ENCODE assay signal across 31 cellular contexts in genomic region chr4:172514011-172514410, GRCh38.
DNase-seq lines count a peak whose midpoint lies in the region; ATAC-seq and TF ChIP-seq lines count a peak whose summit lies in the region.
"Had no signal": no experiment of that assay in that cellular context is flagged by ENCODE, and none has a peak within 500 bp of the region (broad histone marks: within the 10 kb centered on the region; RNA-seq: fewer than 3 reads in every experiment).

No MANE protein-coding gene starts in this region.

- H3F3A ChIP-seq in PC-3 (ENCODE audit: low read length, unreplicated experiment) = no peaks in the 10 kb centered on the region

- no peak overlapping the region for H3K4me2 ChIP-seq in PC-3 (ENCODE audit: low read length)

- intact Hi-C loops in PC-3 (cut with micrococcal nuclease) (no loop called here), left colon (cut with DNase I, micrococcal nuclease) (no loop called here)

- CTCF ChIA-PET in PC-3 (lab: Charles Lee) = no interaction called here

- H3K36me3 Mint-ChIP-seq in activated naive CD8-positive, alpha-beta T cell treated with anti-CD3 and anti-CD28 coated beads, Interleukin-2, amount 50 U/mL, for 24 hours (ENCODE audit: low read depth) = no peaks in the 10 kb centered on the region
- H3K36me3 Mint-ChIP-seq: CD8-positive, alpha-beta T cell; stimulated activated memory B cell treated with anti-CD40 and anti-IgM and Interleukin-4, amounts not matched to agents 10 μg/mL and 1 μg/mL and 100 μg/mL, for 72 hours had no signal

- H3K27me3 Mint-ChIP-seq in activated naive CD8-positive, alpha-beta T cell treated with anti-CD3 and anti-CD28 coated beads, Interleukin-2, amount 50 U/mL, for 24 hours = no peaks in the 10 kb centered on the region
- H3K27me3 Mint-ChIP-seq: activated CD4-positive, alpha-beta T cell treated with anti-CD3 and anti-CD28 coated beads, Interleukin-2, amount 10 ng/mL, durations not matched to agents 7 days and 5 days; stimulated activated memory B cell treated with anti-CD40 and anti-IgM and Interleukin-4, amounts not matched to agents 10 μg/mL and 1 μg/mL and 100 μg/mL, for 72 hours had no signal

- TF ChIP-seq CTCF in PC-3 (conservative IDR thresholded peaks at IDR 0.05; ENCODE audit: low read depth, low read length) = no peak

- H3K9me3 ChIP-seq in PC-3 (ENCODE audit: low read length) = no peaks in the 10 kb centered on the region
- H3K9me3 ChIP-seq: body of pancreas, right lobe of liver had no signal

- no peak overlapping the region for H3K4me3 ChIP-seq in PC-3 (ENCODE audit: low read length)
- H3K4me3 ChIP-seq: body of pancreas, GM23248, right lobe of liver had no signal

- no TSS peak for BruUV-seq in PC-3 (replicated peaks; lab: Mats Ljungman, UMichigan)

- no peaks in the 10 kb centered on the region for H3K9me3 Mint-ChIP-seq in activated naive CD8-positive, alpha-beta T cell treated with anti-CD3 and anti-CD28 coated beads, Interleukin-2, amount 50 U/mL, for 24 hours
- H3K9me3 Mint-ChIP-seq: activated CD4-positive, alpha-beta T cell treated with anti-CD3 and anti-CD28 coated beads, Interleukin-2, amount 10 ng/mL, durations not matched to agents 7 days and 5 days; stimulated activated memory B cell treated with anti-CD40 and anti-IgM and Interleukin-4, amounts not matched to agents 10 μg/mL and 1 μg/mL and 100 μg/mL, for 72 hours had no signal

- H3K79me2 ChIP-seq in PC-3 (ENCODE audit: low read length) = no peaks in the 10 kb centered on the region

- no peaks in the 10 kb centered on the region for H3K36me3 ChIP-seq in PC-3 (ENCODE audit: low read depth, low read length)
- H3K36me3 ChIP-seq: right lobe of liver, WERI-Rb-1 had no signal

- no peaks in the 10 kb centered on the region for H3K4me1 Mint-ChIP-seq in activated naive CD8-positive, alpha-beta T cell treated with anti-CD3 and anti-CD28 coated beads, Interleukin-2, amount 50 U/mL, for 24 hours
- H3K4me1 Mint-ChIP-seq: activated CD4-positive, alpha-beta T cell treated with anti-CD3 and anti-CD28 coated beads, Interleukin-2, amount 10 ng/mL, durations not matched to agents 7 days and 5 days; neural crest cell; stimulated activated memory B cell treated with anti-CD40 and anti-IgM and Interleukin-4, amounts not matched to agents 10 μg/mL and 1 μg/mL and 100 μg/mL, for 72 hours had no signal

- DNase-seq in NCI-H510A (lab: John Stamatoyannopoulos, UW) (peak; percentile 27), NCI-H510A treated with DMSO at 0.1 percent for 48 hours (lab: John Stamatoyannopoulos, UW) (no peak), PC-3 (peak; percentile 9), left colon (peak in 1 of 2 donors; percentile 28), Ammon's horn (ENCODE audit: low spot score) (no peak), islet precursor cell (no peak), middle frontal gyrus (ENCODE audit: extremely low spot score, low spot score) (no peak)
- no peak for DNase-seq in activated naive CD8-positive, alpha-beta T cell treated with anti-CD3 and anti-CD28 coated beads, Interleukin-2, amount 50 U/mL, for 24 hours
- DNase-seq: 8988T; activated CD4-positive, alpha-beta T cell treated with anti-CD3 and anti-CD28 coated beads, Interleukin-2, amount 10 ng/mL, durations not matched to agents 7 days and 5 days; activated gamma-delta T cell treated with Interleukin-2 at 50 U/mL for 16 hours; activated T-cell treated with anti-CD3 and anti-CD28 coated beads, Interleukin-2, amount 50 U/mL, for 4 hours; body of pancreas; cerebellar nuclear complex; glutamatergic neuron; GM23248; kidney; NCI-H1092 treated with DMSO at 0.1 percent for 48 hours; NCI-H2029 treated with DMSO at 0.1 percent for 48 hours; NCI-H446; NK-92 treated with Interleukin-12 subunit alpha and Interleukin-12 subunit beta, amount 100 ng/mL, for 24 hours; right lobe of liver; SHP77 treated with DMSO at 0.1 percent for 48 hours; stimulated activated CD4-positive, alpha-beta T cell treated with anti-CD3 and anti-CD28 coated beads, Interleukin-4, amount 100 ng/mL, for 4 hours; SW 1271; T-helper 9 cell; WERI-Rb-1 had no signal

- H2AFZ ChIP-seq in PC-3 (ENCODE audit: low read length) = no peak overlapping the region
- H2AFZ ChIP-seq: GM23248 had no signal

- H3K9me2 ChIP-seq in PC-3 (replicated peaks; ENCODE audit: low read length) = no peaks in the 10 kb centered on the region

- ATAC-seq in PC-3 = no peak
- peak; percentile 9 for ATAC-seq in left colon
- no peak for ATAC-seq in activated naive CD8-positive, alpha-beta T cell treated with anti-CD3 and anti-CD28 coated beads, Interleukin-2, amount 50 U/mL, for 24 hours
- ATAC-seq: activated T-cell treated with anti-CD3 and anti-CD28 coated beads, Interleukin-2, amount 50 U/mL, for 4 hours; body of pancreas; CD8-positive, alpha-beta T cell; Panc1; right lobe of liver; stimulated activated memory B cell treated with anti-CD40 and anti-IgM and Interleukin-4, amounts not matched to agents 10 μg/mL and 1 μg/mL and 100 μg/mL, for 72 hours had no signal

- H3K4me3 Mint-ChIP-seq in activated naive CD8-positive, alpha-beta T cell treated with anti-CD3 and anti-CD28 coated beads, Interleukin-2, amount 50 U/mL, for 24 hours = no peak overlapping the region
- H3K4me3 Mint-ChIP-seq: activated CD4-positive, alpha-beta T cell treated with anti-CD3 and anti-CD28 coated beads, Interleukin-2, amount 10 ng/mL, durations not matched to agents 7 days and 5 days; activated T-cell treated with anti-CD3 and anti-CD28 coated beads, Interleukin-2, amount 50 U/mL, for 4 hours; CD8-positive, alpha-beta T cell; neural crest cell; stimulated activated memory B cell treated with anti-CD40 and anti-IgM and Interleukin-4, amounts not matched to agents 10 μg/mL and 1 μg/mL and 100 μg/mL, for 72 hours had no signal

- no peaks in the 10 kb centered on the region for H4K20me1 ChIP-seq in PC-3 (ENCODE audit: low read length)

- H3K27ac Mint-ChIP-seq in activated naive CD8-positive, alpha-beta T cell treated with anti-CD3 and anti-CD28 coated beads, Interleukin-2, amount 50 U/mL, for 24 hours = no peak overlapping the region
- H3K27ac Mint-ChIP-seq: activated CD4-positive, alpha-beta T cell treated with anti-CD3 and anti-CD28 coated beads, Interleukin-2, amount 10 ng/mL, durations not matched to agents 7 days and 5 days; CD8-positive, alpha-beta T cell; stimulated activated memory B cell treated with anti-CD40 and anti-IgM and Interleukin-4, amounts not matched to agents 10 μg/mL and 1 μg/mL and 100 μg/mL, for 72 hours had no signal

- H3K4me1 ChIP-seq in PC-3 (ENCODE audit: insufficient read depth, low read length) = no peaks in the 10 kb centered on the region; the same call in 1 of the 2 replicates
- H3K4me1 ChIP-seq: body of pancreas, right lobe of liver had no signal

- no peak overlapping the region for H3K27ac ChIP-seq in PC-3 (ENCODE audit: low read length)
- H3K27ac ChIP-seq: body of pancreas, GM23248, right lobe of liver, WERI-Rb-1 had no signal

- H3K27me3 ChIP-seq in PC-3 (ENCODE audit: low read length) = no peaks in the 10 kb centered on the region
- H3K27me3 ChIP-seq: body of pancreas, right lobe of liver had no signal

- H3K9ac ChIP-seq in PC-3 (ENCODE audit: low read length) = no peak overlapping the region
- H3K9ac ChIP-seq: GM23248 had no signal

- POLR2A ChIA-PET in PC-3 (lab: Charles Lee; ENCODE audit: unreplicated experiment) = no interaction called here

Comparison
In these comparisons a context has a peak if more than half of its experiments do, and no peak if none do; other contexts are left out.
1. DNase-seq: peak in NCI-H510A (single experiment) and PC-3 (single experiment); none in NCI-H510A treated with DMSO at 0.1 percent for 48 hours (single experiment), activated naive CD8-positive, alpha-beta T cell treated with anti-CD3 and anti-CD28 coated beads, Interleukin-2, amount 50 U/mL, for 24 hours (single experiment), Ammon's horn (single experiment), islet precursor cell (single experiment) and middle frontal gyrus (single experiment).